Comparison of ENCODE assay signal across 25 cellular contexts in the genomic region with DNA sequence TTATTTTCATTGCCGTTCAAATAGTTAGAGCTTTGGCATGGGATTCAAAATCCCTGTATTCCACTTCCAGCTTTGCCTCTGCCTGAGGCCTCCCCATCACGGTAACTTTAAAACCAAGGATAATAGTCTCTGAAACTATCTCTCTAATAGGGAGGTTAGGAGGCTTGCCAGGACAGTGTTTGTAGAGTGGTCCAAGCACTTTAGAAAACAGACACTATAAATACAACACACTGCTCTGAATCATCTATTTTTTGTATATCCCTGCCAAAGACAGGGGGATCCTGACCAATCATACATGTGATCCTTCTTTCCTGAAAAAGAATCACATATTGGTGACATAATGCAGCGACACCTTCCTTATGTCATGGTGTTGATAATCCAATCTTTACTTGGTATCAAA.
"Had no signal": no experiment of that assay in that cellular context is flagged by ENCODE, and none has a peak within 500 bp of the region (broad histone marks: within the 10 kb centered on the region; RNA-seq: fewer than 3 reads in every experiment).

No MANE protein-coding gene starts in this region.

- H3K4me3 ChIP-seq: ascending aorta, coronary artery, heart right ventricle, left ventricle myocardium inferior, lung, suprapubic skin, tibial artery, upper lobe of right lung had no signal

- H3K36me3 ChIP-seq: ascending aorta, heart right ventricle, left ventricle myocardium inferior, suprapubic skin, tibial artery, upper lobe of right lung had no signal

- H3K27ac ChIP-seq: ascending aorta, coronary artery, heart right ventricle, left ventricle myocardium inferior, suprapubic skin, tibial artery, upper lobe of right lung had no signal

- DNase-seq: activated CD4-positive, alpha-beta memory T cell treated with anti-CD3 and anti-CD28 coated beads for 36 hours; activated CD4-positive, alpha-beta T cell treated with anti-CD3 and anti-CD28 coated beads, Interleukin-2, amount 10 ng/mL, durations not matched to agents 24 days and 14 days; activated CD4-positive, CD25-positive, alpha-beta regulatory T cell treated with anti-CD3 and anti-CD28 coated beads, Interleukin-2, amount 50 U/mL, for 72 hours; activated CD8-positive, alpha-beta memory T cell treated with anti-CD3 and anti-CD28 coated beads, Interleukin-2, amount 50 U/mL, for 4 hours; activated gamma-delta T cell; activated naive CD4-positive, alpha-beta T cell treated with anti-CD3 and anti-CD28 coated beads, Interleukin-2, amount 10 ng/mL, durations not matched to agents 7 days and 5 days; activated naive CD8-positive, alpha-beta T cell treated with anti-CD3 and anti-CD28 coated beads, Interleukin-2, amount 10 ng/mL, durations not matched to agents 7 days and 5 days; activated T-cell treated with anti-CD3 and anti-CD28 coated beads, Interleukin-2, amount 50 U/mL, for 24 hours; foreskin melanocyte; heart right ventricle; islet precursor cell; left ventricle myocardium inferior; naive thymus-derived CD8-positive, alpha-beta T cell; posterior cingulate gyrus; right cardiac atrium; stimulated activated CD4-positive, alpha-beta T cell treated with anti-CD3 and anti-CD28 coated beads, Interleukin-15, amount 100 ng/mL, for 24 hours; stimulated activated naive CD4-positive, alpha-beta T cell; T-helper 2 cell; tibial artery; upper lobe of right lung had no signal

- ATAC-seq: esophagus mucosa; heart right ventricle; naive thymus-derived CD8-positive, alpha-beta T cell; right cardiac atrium; upper lobe of right lung had no signal

- H3K4me1 ChIP-seq: ascending aorta, upper lobe of right lung had no signal

- H3K9me3 ChIP-seq: ascending aorta, heart right ventricle, left ventricle myocardium inferior, suprapubic skin, tibial artery, upper lobe of right lung had no signal

- H3K27me3 ChIP-seq: ascending aorta, heart right ventricle, suprapubic skin, tibial artery, upper lobe of right lung had no signal
